In the genomic region with DNA sequence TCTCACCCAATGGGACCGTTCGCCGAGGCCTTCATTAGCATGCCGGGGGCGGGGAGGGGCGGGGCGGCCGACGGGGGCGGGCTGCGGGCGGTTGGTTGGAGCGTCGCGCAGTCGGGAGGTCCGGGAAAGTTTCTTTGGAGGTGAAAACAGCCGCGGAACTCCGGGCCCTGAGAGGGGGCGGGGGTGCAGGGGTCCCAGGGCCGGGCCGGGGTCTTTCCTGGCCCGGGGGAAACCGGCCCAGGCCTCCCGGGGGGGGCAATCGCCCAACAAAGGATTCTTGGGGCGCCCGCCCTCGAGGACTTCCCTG, we compare ENCODE assay signal across 1 cellular context.
TF ChIP-seq lines count a peak whose summit lies in the region.

A gene (plus strand): TSS at position 90 of the 307 bp plus-strand sequence. CDS start 366 bp downstream, outside the sequence.

TF ChIP-seq in HepG2, 621 proteins besides CTCF, POLR2A, EP300 and RAD21 (continued from another document and continues in another):
- TF ChIP-seq, protein P1, sequence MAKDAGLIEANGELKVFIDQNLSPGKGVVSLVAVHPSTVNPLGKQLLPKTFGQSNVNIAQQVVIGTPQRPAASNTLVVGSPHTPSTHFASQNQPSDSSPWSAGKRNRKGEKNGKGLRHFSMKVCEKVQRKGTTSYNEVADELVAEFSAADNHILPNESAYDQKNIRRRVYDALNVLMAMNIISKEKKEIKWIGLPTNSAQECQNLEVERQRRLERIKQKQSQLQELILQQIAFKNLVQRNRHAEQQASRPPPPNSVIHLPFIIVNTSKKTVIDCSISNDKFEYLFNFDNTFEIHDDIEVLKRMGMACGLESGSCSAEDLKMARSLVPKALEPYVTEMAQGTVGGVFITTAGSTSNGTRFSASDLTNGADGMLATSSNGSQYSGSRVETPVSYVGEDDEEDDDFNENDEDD (CRISPR knock-in tag; IDR thresholded peaks at IDR 0.05; ENCODE audit: borderline replicate concordance): no peak
- TF ChIP-seq KAT8 (CRISPR knock-in tag; IDR thresholded peaks at IDR 0.05): no peak
- no peak for TF ChIP-seq THYN1 (CRISPR knock-in tag; IDR thresholded peaks at IDR 0.05; ENCODE audit: borderline replicate concordance, low read depth)
- TF ChIP-seq ETV5 (CRISPR knock-in tag; IDR thresholded peaks at IDR 0.05; ENCODE audit: borderline replicate concordance): no peak
- peak; percentile 26; the same call in 1 of the 2 replicates for TF ChIP-seq SIN3A (IDR thresholded peaks at IDR 0.05; ENCODE audit: borderline replicate concordance, low read depth, low read length)
- no peak for TF ChIP-seq ERF (CRISPR knock-in tag; IDR thresholded peaks at IDR 0.05)
- TF ChIP-seq TCF7 (IDR thresholded peaks at IDR 0.05; ENCODE audit: low read depth): no peak
- TF ChIP-seq RBAK (CRISPR knock-in tag; IDR thresholded peaks at IDR 0.05): no peak
- no peak for TF ChIP-seq NFIC (IDR thresholded peaks at IDR 0.05; ENCODE audit: low read length)
- TF ChIP-seq SAP130 (CRISPR knock-in tag; IDR thresholded peaks at IDR 0.05; ENCODE audit: low read depth): peak; percentile 30
- TF ChIP-seq GZF1 (CRISPR knock-in tag; IDR thresholded peaks at IDR 0.05): no peak
- TF ChIP-seq ATAD3A (CRISPR knock-in tag; IDR thresholded peaks at IDR 0.05): no peak
- TF ChIP-seq FOXA1 (IDR thresholded peaks at IDR 0.05): no peak
- no peak for TF ChIP-seq FOXA1 (CRISPR knock-in tag; IDR thresholded peaks at IDR 0.05)
- TF ChIP-seq ZEB1 (IDR thresholded peaks at IDR 0.05; ENCODE audit: insufficient replicate concordance, low read depth): no peak
- TF ChIP-seq ONECUT2 (CRISPR knock-in tag; IDR thresholded peaks at IDR 0.05): no peak
- TF ChIP-seq ZNF33A (CRISPR knock-in tag; IDR thresholded peaks at IDR 0.05; ENCODE audit: borderline replicate concordance): no peak
- 0 out of 2 replicates have a peak, but pooled peaks have one; percentile 12 for TF ChIP-seq MXD4 (CRISPR knock-in tag; IDR thresholded peaks at IDR 0.05)
- TF ChIP-seq, protein P2, sequence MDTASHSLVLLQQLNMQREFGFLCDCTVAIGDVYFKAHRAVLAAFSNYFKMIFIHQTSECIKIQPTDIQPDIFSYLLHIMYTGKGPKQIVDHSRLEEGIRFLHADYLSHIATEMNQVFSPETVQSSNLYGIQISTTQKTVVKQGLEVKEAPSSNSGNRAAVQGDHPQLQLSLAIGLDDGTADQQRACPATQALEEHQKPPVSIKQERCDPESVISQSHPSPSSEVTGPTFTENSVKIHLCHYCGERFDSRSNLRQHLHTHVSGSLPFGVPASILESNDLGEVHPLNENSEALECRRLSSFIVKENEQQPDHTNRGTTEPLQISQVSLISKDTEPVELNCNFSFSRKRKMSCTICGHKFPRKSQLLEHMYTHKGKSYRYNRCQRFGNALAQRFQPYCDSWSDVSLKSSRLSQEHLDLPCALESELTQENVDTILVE (CRISPR knock-in tag; IDR thresholded peaks at IDR 0.05): 0 out of 2 replicates have a peak, but pooled peaks have one; percentile 1
- TF ChIP-seq ZNF674 (CRISPR knock-in tag; IDR thresholded peaks at IDR 0.05; ENCODE audit: low read depth): no peak
- TF ChIP-seq ZKSCAN1 (IDR thresholded peaks at IDR 0.05; ENCODE audit: low read length): no peak
- TF ChIP-seq MAZ (IDR thresholded peaks at IDR 0.05; ENCODE audit: borderline replicate concordance, low read depth, low read length): no peak
- TF ChIP-seq MAZ (CRISPR knock-in tag; IDR thresholded peaks at IDR 0.05; ENCODE audit: low read depth): 0 out of 2 replicates have a peak, but pooled peaks have one; percentile 13
- TF ChIP-seq, protein P3, sequence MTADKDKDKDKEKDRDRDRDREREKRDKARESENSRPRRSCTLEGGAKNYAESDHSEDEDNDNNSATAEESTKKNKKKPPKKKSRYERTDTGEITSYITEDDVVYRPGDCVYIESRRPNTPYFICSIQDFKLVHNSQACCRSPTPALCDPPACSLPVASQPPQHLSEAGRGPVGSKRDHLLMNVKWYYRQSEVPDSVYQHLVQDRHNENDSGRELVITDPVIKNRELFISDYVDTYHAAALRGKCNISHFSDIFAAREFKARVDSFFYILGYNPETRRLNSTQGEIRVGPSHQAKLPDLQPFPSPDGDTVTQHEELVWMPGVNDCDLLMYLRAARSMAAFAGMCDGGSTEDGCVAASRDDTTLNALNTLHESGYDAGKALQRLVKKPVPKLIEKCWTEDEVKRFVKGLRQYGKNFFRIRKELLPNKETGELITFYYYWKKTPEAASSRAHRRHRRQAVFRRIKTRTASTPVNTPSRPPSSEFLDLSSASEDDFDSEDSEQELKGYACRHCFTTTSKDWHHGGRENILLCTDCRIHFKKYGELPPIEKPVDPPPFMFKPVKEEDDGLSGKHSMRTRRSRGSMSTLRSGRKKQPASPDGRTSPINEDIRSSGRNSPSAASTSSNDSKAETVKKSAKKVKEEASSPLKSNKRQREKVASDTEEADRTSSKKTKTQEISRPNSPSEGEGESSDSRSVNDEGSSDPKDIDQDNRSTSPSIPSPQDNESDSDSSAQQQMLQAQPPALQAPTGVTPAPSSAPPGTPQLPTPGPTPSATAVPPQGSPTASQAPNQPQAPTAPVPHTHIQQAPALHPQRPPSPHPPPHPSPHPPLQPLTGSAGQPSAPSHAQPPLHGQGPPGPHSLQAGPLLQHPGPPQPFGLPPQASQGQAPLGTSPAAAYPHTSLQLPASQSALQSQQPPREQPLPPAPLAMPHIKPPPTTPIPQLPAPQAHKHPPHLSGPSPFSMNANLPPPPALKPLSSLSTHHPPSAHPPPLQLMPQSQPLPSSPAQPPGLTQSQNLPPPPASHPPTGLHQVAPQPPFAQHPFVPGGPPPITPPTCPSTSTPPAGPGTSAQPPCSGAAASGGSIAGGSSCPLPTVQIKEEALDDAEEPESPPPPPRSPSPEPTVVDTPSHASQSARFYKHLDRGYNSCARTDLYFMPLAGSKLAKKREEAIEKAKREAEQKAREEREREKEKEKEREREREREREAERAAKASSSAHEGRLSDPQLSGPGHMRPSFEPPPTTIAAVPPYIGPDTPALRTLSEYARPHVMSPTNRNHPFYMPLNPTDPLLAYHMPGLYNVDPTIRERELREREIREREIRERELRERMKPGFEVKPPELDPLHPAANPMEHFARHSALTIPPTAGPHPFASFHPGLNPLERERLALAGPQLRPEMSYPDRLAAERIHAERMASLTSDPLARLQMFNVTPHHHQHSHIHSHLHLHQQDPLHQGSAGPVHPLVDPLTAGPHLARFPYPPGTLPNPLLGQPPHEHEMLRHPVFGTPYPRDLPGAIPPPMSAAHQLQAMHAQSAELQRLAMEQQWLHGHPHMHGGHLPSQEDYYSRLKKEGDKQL (CRISPR knock-in tag; IDR thresholded peaks at IDR 0.05; ENCODE audit: low read depth): no peak
- TF ChIP-seq, protein P4, sequence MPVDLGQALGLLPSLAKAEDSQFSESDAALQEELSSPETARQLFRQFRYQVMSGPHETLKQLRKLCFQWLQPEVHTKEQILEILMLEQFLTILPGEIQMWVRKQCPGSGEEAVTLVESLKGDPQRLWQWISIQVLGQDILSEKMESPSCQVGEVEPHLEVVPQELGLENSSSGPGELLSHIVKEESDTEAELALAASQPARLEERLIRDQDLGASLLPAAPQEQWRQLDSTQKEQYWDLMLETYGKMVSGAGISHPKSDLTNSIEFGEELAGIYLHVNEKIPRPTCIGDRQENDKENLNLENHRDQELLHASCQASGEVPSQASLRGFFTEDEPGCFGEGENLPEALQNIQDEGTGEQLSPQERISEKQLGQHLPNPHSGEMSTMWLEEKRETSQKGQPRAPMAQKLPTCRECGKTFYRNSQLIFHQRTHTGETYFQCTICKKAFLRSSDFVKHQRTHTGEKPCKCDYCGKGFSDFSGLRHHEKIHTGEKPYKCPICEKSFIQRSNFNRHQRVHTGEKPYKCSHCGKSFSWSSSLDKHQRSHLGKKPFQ (CRISPR knock-in tag; IDR thresholded peaks at IDR 0.05; ENCODE audit: insufficient replicate concordance): no peak
- TF ChIP-seq, protein P5, sequence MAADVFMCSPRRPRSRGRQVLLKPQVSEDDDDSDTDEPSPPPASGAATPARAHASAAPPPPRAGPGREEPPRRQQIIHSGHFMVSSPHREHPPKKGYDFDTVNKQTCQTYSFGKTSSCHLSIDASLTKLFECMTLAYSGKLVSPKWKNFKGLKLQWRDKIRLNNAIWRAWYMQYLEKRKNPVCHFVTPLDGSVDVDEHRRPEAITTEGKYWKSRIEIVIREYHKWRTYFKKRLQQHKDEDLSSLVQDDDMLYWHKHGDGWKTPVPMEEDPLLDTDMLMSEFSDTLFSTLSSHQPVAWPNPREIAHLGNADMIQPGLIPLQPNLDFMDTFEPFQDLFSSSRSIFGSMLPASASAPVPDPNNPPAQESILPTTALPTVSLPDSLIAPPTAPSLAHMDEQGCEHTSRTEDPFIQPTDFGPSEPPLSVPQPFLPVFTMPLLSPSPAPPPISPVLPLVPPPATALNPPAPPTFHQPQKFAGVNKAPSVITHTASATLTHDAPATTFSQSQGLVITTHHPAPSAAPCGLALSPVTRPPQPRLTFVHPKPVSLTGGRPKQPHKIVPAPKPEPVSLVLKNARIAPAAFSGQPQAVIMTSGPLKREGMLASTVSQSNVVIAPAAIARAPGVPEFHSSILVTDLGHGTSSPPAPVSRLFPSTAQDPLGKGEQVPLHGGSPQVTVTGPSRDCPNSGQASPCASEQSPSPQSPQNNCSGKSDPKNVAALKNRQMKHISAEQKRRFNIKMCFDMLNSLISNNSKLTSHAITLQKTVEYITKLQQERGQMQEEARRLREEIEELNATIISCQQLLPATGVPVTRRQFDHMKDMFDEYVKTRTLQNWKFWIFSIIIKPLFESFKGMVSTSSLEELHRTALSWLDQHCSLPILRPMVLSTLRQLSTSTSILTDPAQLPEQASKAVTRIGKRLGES (CRISPR knock-in tag; IDR thresholded peaks at IDR 0.05; ENCODE audit: borderline replicate concordance): no peak
- TF ChIP-seq, protein P6, sequence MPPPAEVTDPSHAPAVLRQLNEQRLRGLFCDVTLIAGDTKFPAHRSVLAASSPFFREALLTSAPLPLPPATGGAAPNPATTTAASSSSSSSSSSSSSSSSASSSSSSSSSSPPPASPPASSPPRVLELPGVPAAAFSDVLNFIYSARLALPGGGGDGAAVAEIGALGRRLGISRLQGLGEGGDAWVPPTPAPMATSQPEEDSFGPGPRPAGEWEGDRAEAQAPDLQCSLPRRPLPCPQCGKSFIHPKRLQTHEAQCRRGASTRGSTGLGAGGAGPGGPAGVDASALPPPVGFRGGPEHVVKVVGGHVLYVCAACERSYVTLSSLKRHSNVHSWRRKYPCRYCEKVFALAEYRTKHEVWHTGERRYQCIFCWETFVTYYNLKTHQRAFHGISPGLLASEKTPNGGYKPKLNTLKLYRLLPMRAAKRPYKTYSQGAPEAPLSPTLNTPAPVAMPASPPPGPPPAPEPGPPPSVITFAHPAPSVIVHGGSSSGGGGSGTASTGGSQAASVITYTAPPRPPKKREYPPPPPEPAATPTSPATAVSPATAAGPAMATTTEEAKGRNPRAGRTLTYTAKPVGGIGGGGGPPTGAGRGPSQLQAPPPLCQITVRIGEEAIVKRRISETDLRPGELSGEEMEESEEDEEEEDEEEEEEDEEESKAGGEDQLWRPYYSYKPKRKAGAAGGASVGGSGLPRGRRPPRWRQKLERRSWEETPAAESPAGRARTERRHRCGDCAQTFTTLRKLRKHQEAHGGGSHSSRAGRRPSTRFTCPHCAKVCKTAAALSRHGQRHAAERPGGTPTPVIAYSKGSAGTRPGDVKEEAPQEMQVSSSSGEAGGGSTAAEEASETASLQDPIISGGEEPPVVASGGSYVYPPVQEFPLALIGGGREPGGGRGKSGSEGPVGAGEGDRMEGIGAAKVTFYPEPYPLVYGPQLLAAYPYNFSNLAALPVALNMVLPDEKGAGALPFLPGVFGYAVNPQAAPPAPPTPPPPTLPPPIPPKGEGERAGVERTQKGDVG (CRISPR knock-in tag; IDR thresholded peaks at IDR 0.05; ENCODE audit: borderline replicate concordance): no peak
- TF ChIP-seq HHEX (CRISPR knock-in tag; IDR thresholded peaks at IDR 0.05): no peak
- TF ChIP-seq MAFF (IDR thresholded peaks at IDR 0.05; ENCODE audit: low read depth, low read length): no peak
- TF ChIP-seq MBD4 (IDR thresholded peaks at IDR 0.05; ENCODE audit: borderline replicate concordance, low read length): no peak
- no peak for TF ChIP-seq ZSCAN12 (CRISPR knock-in tag; IDR thresholded peaks at IDR 0.05)
- TF ChIP-seq GABPA (IDR thresholded peaks at IDR 0.05; ENCODE audit: low read depth, low read length): no peak
- TF ChIP-seq GABPA (CRISPR knock-in tag; IDR thresholded peaks at IDR 0.05; ENCODE audit: low read depth): no peak
- no peak for TF ChIP-seq EHMT2 (IDR thresholded peaks at IDR 0.05; ENCODE audit: borderline replicate concordance, low read depth, low read length)
- peak; percentile 94; the same call in 1 of the 2 replicates for TF ChIP-seq ZNF441 (CRISPR knock-in tag; IDR thresholded peaks at IDR 0.05; ENCODE audit: borderline replicate concordance)
- TF ChIP-seq ZNF569 (CRISPR knock-in tag; IDR thresholded peaks at IDR 0.05; ENCODE audit: borderline replicate concordance): no peak
- TF ChIP-seq PAWR (CRISPR knock-in tag; IDR thresholded peaks at IDR 0.05; ENCODE audit: borderline replicate concordance): no peak
- TF ChIP-seq, protein P7, sequence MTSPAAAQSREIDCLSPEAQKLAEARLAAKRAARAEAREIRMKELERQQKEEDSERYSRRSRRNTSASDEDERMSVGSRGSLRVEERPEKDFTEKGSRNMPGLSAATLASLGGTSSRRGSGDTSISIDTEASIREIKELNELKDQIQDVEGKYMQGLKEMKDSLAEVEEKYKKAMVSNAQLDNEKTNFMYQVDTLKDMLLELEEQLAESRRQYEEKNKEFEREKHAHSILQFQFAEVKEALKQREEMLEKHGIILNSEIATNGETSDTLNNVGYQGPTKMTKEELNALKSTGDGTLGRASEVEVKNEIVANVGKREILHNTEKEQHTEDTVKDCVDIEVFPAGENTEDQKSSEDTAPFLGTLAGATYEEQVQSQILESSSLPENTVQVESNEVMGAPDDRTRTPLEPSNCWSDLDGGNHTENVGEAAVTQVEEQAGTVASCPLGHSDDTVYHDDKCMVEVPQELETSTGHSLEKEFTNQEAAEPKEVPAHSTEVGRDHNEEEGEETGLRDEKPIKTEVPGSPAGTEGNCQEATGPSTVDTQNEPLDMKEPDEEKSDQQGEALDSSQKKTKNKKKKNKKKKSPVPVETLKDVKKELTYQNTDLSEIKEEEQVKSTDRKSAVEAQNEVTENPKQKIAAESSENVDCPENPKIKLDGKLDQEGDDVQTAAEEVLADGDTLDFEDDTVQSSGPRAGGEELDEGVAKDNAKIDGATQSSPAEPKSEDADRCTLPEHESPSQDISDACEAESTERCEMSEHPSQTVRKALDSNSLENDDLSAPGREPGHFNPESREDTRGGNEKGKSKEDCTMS (CRISPR knock-in tag; conservative IDR thresholded peaks at IDR 0.05): no peak
- no peak for TF ChIP-seq CENPX (CRISPR knock-in tag; IDR thresholded peaks at IDR 0.05)
- TF ChIP-seq SRSF9 (IDR thresholded peaks at IDR 0.05; ENCODE audit: borderline replicate concordance, insufficient read depth, low read depth, low read length, poor library complexity, severe bottlenecking): no peak
- TF ChIP-seq DNMT1 (CRISPR knock-in tag; IDR thresholded peaks at IDR 0.05): no peak
- TF ChIP-seq ZNF724P (CRISPR knock-in tag; IDR thresholded peaks at IDR 0.05; ENCODE audit: borderline replicate concordance): no peak
- no peak for TF ChIP-seq YEATS4 (CRISPR knock-in tag; IDR thresholded peaks at IDR 0.05; ENCODE audit: borderline replicate concordance)
- no peak for TF ChIP-seq ZNF83 (CRISPR knock-in tag; IDR thresholded peaks at IDR 0.05; ENCODE audit: borderline replicate concordance)
- no peak for TF ChIP-seq ASH2L (IDR thresholded peaks at IDR 0.05; ENCODE audit: insufficient read length, low read depth, low read length)
- no peak for TF ChIP-seq POLR2AphosphoS5 (IDR thresholded peaks at IDR 0.05; ENCODE audit: low read depth, low read length)
- no peak for TF ChIP-seq ATF7 (IDR thresholded peaks at IDR 0.05)
- no peak for TF ChIP-seq ATF7 (CRISPR knock-in tag; IDR thresholded peaks at IDR 0.05)
- TF ChIP-seq, protein P8, sequence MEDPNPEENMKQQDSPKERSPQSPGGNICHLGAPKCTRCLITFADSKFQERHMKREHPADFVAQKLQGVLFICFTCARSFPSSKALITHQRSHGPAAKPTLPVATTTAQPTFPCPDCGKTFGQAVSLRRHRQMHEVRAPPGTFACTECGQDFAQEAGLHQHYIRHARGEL (CRISPR knock-in tag; IDR thresholded peaks at IDR 0.05): no peak
